ENCODE assay signal across 9 cellular contexts in the genomic region with DNA sequence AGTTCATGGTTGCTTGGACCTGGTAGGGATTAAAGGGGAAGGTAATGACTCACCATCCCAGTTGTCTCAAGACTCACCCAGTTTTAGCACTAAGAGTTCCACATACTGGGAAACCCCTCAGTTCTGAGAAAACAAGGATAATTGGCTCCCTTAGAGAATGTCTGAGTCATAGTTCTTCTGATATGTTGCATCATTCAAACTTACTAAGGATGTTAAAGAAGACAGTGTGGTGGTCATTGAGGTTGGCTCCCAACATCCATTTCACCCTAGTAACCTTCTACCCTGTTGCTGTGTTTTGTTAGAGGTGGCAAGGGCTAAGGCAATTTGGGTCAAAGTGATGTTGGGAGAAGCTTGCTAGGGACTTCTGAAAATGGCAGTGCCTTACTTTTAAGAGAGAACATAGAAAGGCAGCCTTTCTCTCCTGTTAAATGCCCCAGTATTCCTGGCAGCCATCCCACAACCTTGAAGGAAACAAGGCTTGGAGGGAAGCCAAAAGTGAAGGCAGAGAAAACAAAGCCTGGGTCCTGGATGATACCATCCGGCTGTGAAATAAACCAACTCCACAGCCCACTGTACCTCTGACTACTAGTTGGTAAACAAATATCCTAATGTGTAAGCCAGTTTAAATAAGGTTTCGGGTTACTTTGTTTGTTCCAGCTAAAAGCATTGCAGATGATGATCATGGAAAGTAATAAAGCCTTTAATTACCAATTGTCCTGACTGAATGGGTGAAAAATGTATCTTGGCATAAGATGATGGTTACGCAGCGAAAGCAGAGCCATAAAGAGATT.
DNase-seq lines count a peak whose midpoint lies in the region; ATAC-seq and TF ChIP-seq lines count a peak whose summit lies in the region.
"Had no signal": no experiment of that assay in that cellular context is flagged by ENCODE, and none has a peak within 500 bp of the region (broad histone marks: within the 10 kb centered on the region; RNA-seq: fewer than 3 reads in every experiment).

No MANE protein-coding gene starts in this region.

- no peaks in the 10 kb centered on the region for H3K9me3 ChIP-seq in lower lobe of right lung

- no peak overlapping the region for H3K27ac ChIP-seq in lower lobe of right lung

- TF ChIP-seq CTCF in lower lobe of right lung (IDR thresholded peaks at IDR 0.05) (no peak), GM20000 (IDR thresholded peaks at IDR 0.05; ENCODE audit: extremely low read depth, missing control alignments) (no peak)

- H3K27me3 ChIP-seq in lower lobe of right lung (ENCODE audit: low read depth) = no peaks in the 10 kb centered on the region

- ATAC-seq in lower lobe of right lung = peak; percentile 46 to 66
- no peak for ATAC-seq in HG03442 (IDR thresholded peaks at IDR 0.05; ENCODE audit: unreplicated experiment)
- ATAC-seq in stimulated activated naive B cell treated with anti-CD40 and anti-IgM and Interleukin-4, amounts not matched to agents 10 μg/mL and 1 μg/mL and 100 μg/mL, for 72 hours (replicated peaks) = no peak
- ATAC-seq in HG03565 (IDR thresholded peaks at IDR 0.05; ENCODE audit: unreplicated experiment) = no peak

- H3K27ac Mint-ChIP-seq in stimulated activated naive B cell treated with anti-CD40 and anti-IgM and Interleukin-4, amounts not matched to agents 10 μg/mL and 1 μg/mL and 100 μg/mL, for 72 hours = no peak overlapping the region
- H3K27ac Mint-ChIP-seq: activated naive CD8-positive, alpha-beta T cell had no signal

- intact Hi-C loops in lower lobe of right lung (cut with DNase I) = no loop called here

- no peaks in the 10 kb centered on the region for H3K4me1 Mint-ChIP-seq in stimulated activated naive B cell treated with anti-CD40 and anti-IgM and Interleukin-4, amounts not matched to agents 10 μg/mL and 1 μg/mL and 100 μg/mL, for 72 hours

- H3K9me3 Mint-ChIP-seq in stimulated activated naive B cell treated with anti-CD40 and anti-IgM and Interleukin-4, amounts not matched to agents 10 μg/mL and 1 μg/mL and 100 μg/mL, for 72 hours = no peaks in the 10 kb centered on the region

- DNase-seq in DMS153 treated with DMSO at 0.1 percent for 48 hours (lab: John Stamatoyannopoulos, UW; ENCODE audit: unreplicated experiment) = peak; percentile 99
- DNase-seq in NCI-H2029 (lab: John Stamatoyannopoulos, UW) = peak; percentile 93
- DNase-seq in brain pericyte (ENCODE audit: low read depth, low spot score) = peak; percentile 95
- DNase-seq in lower lobe of right lung = no peak
- no peak for DNase-seq in stimulated activated naive B cell treated with anti-CD40 and anti-IgM and Interleukin-4, amounts not matched to agents 10 μg/mL and 1 μg/mL and 100 μg/mL, for 72 hours
- DNase-seq in GM20000 (ENCODE audit: low spot score) = no peak

- H3K4me3 ChIP-seq in lower lobe of right lung = no peak overlapping the region

- H3K27me3 Mint-ChIP-seq in stimulated activated naive B cell treated with anti-CD40 and anti-IgM and Interleukin-4, amounts not matched to agents 10 μg/mL and 1 μg/mL and 100 μg/mL, for 72 hours = no peaks in the 10 kb centered on the region

- no peak overlapping the region for H3K4me3 Mint-ChIP-seq in stimulated activated naive B cell treated with anti-CD40 and anti-IgM and Interleukin-4, amounts not matched to agents 10 μg/mL and 1 μg/mL and 100 μg/mL, for 72 hours
- H3K4me3 Mint-ChIP-seq: activated naive CD8-positive, alpha-beta T cell had no signal

- peaks cover 5% of the 10 kb centered on the region for H3K4me1 ChIP-seq in lower lobe of right lung

- no peaks in the 10 kb centered on the region for H3K36me3 ChIP-seq in lower lobe of right lung

- H3K36me3 Mint-ChIP-seq in stimulated activated naive B cell treated with anti-CD40 and anti-IgM and Interleukin-4, amounts not matched to agents 10 μg/mL and 1 μg/mL and 100 μg/mL, for 72 hours = no peaks in the 10 kb centered on the region
- H3K36me3 Mint-ChIP-seq: activated naive CD8-positive, alpha-beta T cell had no signal

Comparison
In these comparisons a context has a peak if more than half of its experiments do, and no peak if none do; other contexts are left out.
1. DNase-seq: peak in DMS153 treated with DMSO at 0.1 percent for 48 hours (single experiment), NCI-H2029 (single experiment) and brain pericyte (single experiment); none in lower lobe of right lung (single experiment), stimulated activated naive B cell treated with anti-CD40 and anti-IgM and Interleukin-4, amounts not matched to agents 10 μg/mL and 1 μg/mL and 100 μg/mL, for 72 hours (single experiment) and GM20000 (single experiment).
2. ATAC-seq: peak in lower lobe of right lung (2 of 2); none in HG03442 (single experiment), stimulated activated naive B cell treated with anti-CD40 and anti-IgM and Interleukin-4, amounts not matched to agents 10 μg/mL and 1 μg/mL and 100 μg/mL, for 72 hours (0 of 2) and HG03565 (single experiment).